In the genomic region with DNA sequence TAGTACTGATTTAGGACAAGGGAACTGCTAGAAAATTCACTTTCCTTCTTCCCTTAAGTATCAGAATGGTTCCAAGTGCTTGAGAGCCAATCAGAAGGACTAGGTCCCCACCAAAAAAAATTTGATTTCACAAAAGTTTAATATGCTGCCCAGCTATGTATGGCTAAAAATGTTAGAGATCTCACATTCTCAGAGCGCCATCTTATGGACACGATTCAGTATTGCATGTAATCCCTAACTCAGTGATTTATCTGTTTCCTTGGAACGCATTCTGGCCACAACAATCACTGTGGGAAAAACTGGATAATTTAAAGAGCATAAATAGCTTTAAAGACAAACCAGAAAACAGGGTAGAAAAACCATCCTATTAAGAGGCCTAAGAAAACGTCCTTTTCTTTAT, we compare ENCODE assay signal across 8 cellular contexts.
DNase-seq lines count a peak whose midpoint lies in the region; ATAC-seq and TF ChIP-seq lines count a peak whose summit lies in the region.

No MANE protein-coding gene starts in this region.

- no peak overlapping the region for H3K4me3 ChIP-seq in LNCaP clone FGC (ENCODE audit: low read depth, low read length)
- H3K4me3 ChIP-seq in adipocyte (ENCODE audit: low read length) = no peak overlapping the region
- H3K4me3 ChIP-seq in iPS-20b (ENCODE audit: low read length) = no peak overlapping the region
- no peak overlapping the region for H3K4me3 ChIP-seq in thoracic aorta

- DNase-seq in EL (peak; percentile 1), LNCaP clone FGC (ENCODE audit: low read depth) (no peak), adipocyte (ENCODE audit: low read depth) (peak; percentile 71), thoracic aorta (ENCODE audit: low spot score) (no peak), GF-D8 (lab: John Stamatoyannopoulos, UW) (no peak)

- H3K9ac ChIP-seq in adipocyte (ENCODE audit: low read length) = no peak overlapping the region
- H3K9ac ChIP-seq in iPS-20b (ENCODE audit: low read depth, low read length) = peak overlapping the region; percentile 37; the same call in 1 of the 2 replicates

- TF ChIP-seq CTCF in LNCaP clone FGC (IDR thresholded peaks at IDR 0.05; ENCODE audit: control insufficient read depth, extremely low read depth, insufficient read depth) = peak; percentile 62
- TF ChIP-seq CTCF in thoracic aorta (IDR thresholded peaks at IDR 0.05) = peak; percentile 59

- H3K36me3 ChIP-seq in adipocyte (ENCODE audit: control insufficient read depth, insufficient read depth, low read length, severe bottlenecking) (no peaks in the 10 kb centered on the region), iPS-20b (ENCODE audit: insufficient read depth, low read depth, low read length) (no peaks in the 10 kb centered on the region), thoracic aorta (no peaks in the 10 kb centered on the region)

- H3K27ac ChIP-seq in iPS-20b (ENCODE audit: low read length) (no peak overlapping the region), thoracic aorta (no peak overlapping the region)

- H3K9me3 ChIP-seq in adipocyte (ENCODE audit: control insufficient read depth, low read length) (no peaks in the 10 kb centered on the region), iPS-20b (ENCODE audit: insufficient read depth, low read depth, low read length) (no peaks in the 10 kb centered on the region), thoracic aorta (no peaks in the 10 kb centered on the region)

- H3K27me3 ChIP-seq in adipocyte (replicated peaks; ENCODE audit: control insufficient read depth, insufficient read depth, low read length) (peaks cover 16% of the 10 kb centered on the region), iPS-20b (ENCODE audit: insufficient read depth, low read length) (no peaks in the 10 kb centered on the region), thoracic aorta (replicated peaks; ENCODE audit: insufficient read depth) (no peaks in the 10 kb centered on the region)

- ATAC-seq in thoracic aorta (ENCODE audit: insufficient number of reproducible peaks, low FRiP score, low read depth) (no peak), HG03521 (IDR thresholded peaks at IDR 0.05; ENCODE audit: unreplicated experiment) (no peak), GM21825 (IDR thresholded peaks at IDR 0.05; ENCODE audit: unreplicated experiment) (no peak)

- no peaks in the 10 kb centered on the region for H3K4me1 ChIP-seq in adipocyte (ENCODE audit: control insufficient read depth, insufficient read depth, low read length)
- peaks cover 14% of the 10 kb centered on the region for H3K4me1 ChIP-seq in iPS-20b (ENCODE audit: insufficient read depth, low read length)
- no peaks in the 10 kb centered on the region for H3K4me1 ChIP-seq in thoracic aorta (ENCODE audit: control insufficient read depth in 1 of 2, low read depth in 2 of 2)

Comparison
In these comparisons a context has a peak if more than half of its experiments do, and no peak if none do; other contexts are left out.
1. DNase-seq: peak in EL (single experiment) and adipocyte (single experiment); none in LNCaP clone FGC (single experiment), thoracic aorta (single experiment) and GF-D8 (single experiment).